In the genomic region with DNA sequence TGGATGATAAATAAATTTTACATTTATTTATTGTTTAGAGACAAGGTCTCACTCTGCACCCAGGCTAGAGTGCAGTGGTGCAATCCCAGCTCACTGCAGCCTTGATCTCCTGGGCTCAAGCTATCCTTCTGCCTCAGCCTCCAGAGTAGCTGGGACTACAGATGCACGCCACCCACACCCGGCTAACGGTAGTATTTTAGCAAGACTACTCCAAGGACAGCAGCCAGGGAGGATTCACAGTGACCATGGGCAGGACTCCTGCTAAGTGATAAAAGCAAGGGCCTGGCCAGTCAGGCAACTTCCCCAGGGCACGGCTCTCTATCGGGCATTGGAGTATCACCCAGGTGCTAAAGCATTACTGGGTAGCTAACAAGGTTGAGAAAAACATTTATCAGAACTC, we compare ENCODE assay signal across 30 cellular contexts.
"Had no signal": no experiment of that assay in that cellular context is flagged by ENCODE, and none has a peak within 500 bp of the region (broad histone marks: within the 10 kb centered on the region; RNA-seq: fewer than 3 reads in every experiment).

No MANE protein-coding gene starts in this region.

- ATAC-seq: activated CD8-positive, alpha-beta T cell treated with anti-CD3 and anti-CD28 coated beads for 36 hours; gastroesophageal sphincter; right lobe of liver; stimulated activated effector memory CD8-positive, alpha-beta T cell treated with anti-CD3 and anti-CD28 coated beads, Interleukin-12 subunit alpha, Interleukin-12 subunit beta, amount 100 ng/mL, for 72 hours had no signal

- H3K4me1 ChIP-seq: ascending aorta had no signal

- H3K36me3 Mint-ChIP-seq: brain; stimulated activated effector memory CD8-positive, alpha-beta T cell treated with anti-CD3 and anti-CD28 coated beads, Interleukin-12 subunit alpha, Interleukin-12 subunit beta, amount 100 ng/mL, for 72 hours had no signal

- H3K9me3 ChIP-seq: ascending aorta, gastroesophageal sphincter, left ventricle myocardium inferior, neutrophil, right lobe of liver, thyroid gland, upper lobe of left lung had no signal

- H3K4me3 ChIP-seq: ascending aorta, cardiac muscle cell, coronary artery, dorsolateral prefrontal cortex, gastroesophageal sphincter, left ventricle myocardium inferior, lung, right lobe of liver, thyroid gland, upper lobe of left lung had no signal

- H3K27me3 ChIP-seq: ascending aorta, dorsolateral prefrontal cortex, gastroesophageal sphincter, neutrophil, right lobe of liver, thyroid gland, upper lobe of left lung had no signal

- H3K4me3 Mint-ChIP-seq: activated B cell treated with CpG ODN at 0.5 μM for 24 hours; activated CD8-positive, alpha-beta T cell treated with anti-CD3 and anti-CD28 coated beads for 36 hours; activated naive CD4-positive, alpha-beta T cell treated with anti-CD3 and anti-CD28 coated beads for 36 hours; activated naive CD8-positive, alpha-beta T cell treated with anti-CD3 and anti-CD28 coated beads for 36 hours; activated T-helper 1 cell treated with anti-CD3 and anti-CD28 coated beads, Interleukin-12 subunit alpha, Interleukin-12 subunit beta, Interleukin-2, Interleukin-4 antibody, amounts not matched to agents 30 ng/mL and 10 ng/mL and 1 ng/mL, durations not matched to agents 14 hours and 24 hours and 36 hours; brain; nephron progenitor cell; stimulated activated effector memory CD8-positive, alpha-beta T cell treated with anti-CD3 and anti-CD28 coated beads, Interleukin-12 subunit alpha, Interleukin-12 subunit beta, amount 100 ng/mL, for 72 hours; stimulated activated naive CD8-positive, alpha-beta T cell treated with anti-CD3 and anti-CD28 coated beads, Interleukin-15, Interleukin-2, amounts not matched to agents 100 ng/mL and 50 ng/mL, for 24 hours had no signal

- H3K9me3 Mint-ChIP-seq: activated B cell treated with CpG ODN at 0.5 μM for 24 hours; activated CD8-positive, alpha-beta T cell treated with anti-CD3 and anti-CD28 coated beads for 36 hours; activated naive CD4-positive, alpha-beta T cell treated with anti-CD3 and anti-CD28 coated beads for 36 hours; activated naive CD8-positive, alpha-beta T cell treated with anti-CD3 and anti-CD28 coated beads for 36 hours; activated T-helper 1 cell treated with anti-CD3 and anti-CD28 coated beads, Interleukin-12 subunit alpha, Interleukin-12 subunit beta, Interleukin-2, Interleukin-4 antibody, amounts not matched to agents 30 ng/mL and 10 ng/mL and 1 ng/mL, durations not matched to agents 14 hours and 24 hours and 36 hours; brain; nephron progenitor cell; stimulated activated effector memory CD8-positive, alpha-beta T cell treated with anti-CD3 and anti-CD28 coated beads, Interleukin-12 subunit alpha, Interleukin-12 subunit beta, amount 100 ng/mL, for 72 hours; stimulated activated naive CD8-positive, alpha-beta T cell treated with anti-CD3 and anti-CD28 coated beads, Interleukin-15, Interleukin-2, amounts not matched to agents 100 ng/mL and 50 ng/mL, for 24 hours had no signal

- H3K27ac Mint-ChIP-seq: activated B cell treated with CpG ODN at 0.5 μM for 24 hours; activated CD8-positive, alpha-beta T cell treated with anti-CD3 and anti-CD28 coated beads for 36 hours; activated naive CD4-positive, alpha-beta T cell treated with anti-CD3 and anti-CD28 coated beads for 36 hours; activated naive CD8-positive, alpha-beta T cell treated with anti-CD3 and anti-CD28 coated beads for 36 hours; activated T-helper 1 cell treated with anti-CD3 and anti-CD28 coated beads, Interleukin-12 subunit alpha, Interleukin-12 subunit beta, Interleukin-2, Interleukin-4 antibody, amounts not matched to agents 30 ng/mL and 10 ng/mL and 1 ng/mL, durations not matched to agents 14 hours and 24 hours and 36 hours; nephron progenitor cell; progenitor cell of endocrine pancreas had no signal

- H3K36me3 ChIP-seq: cardiac muscle cell, neutrophil, thyroid gland had no signal

- H3K4me1 Mint-ChIP-seq: brain had no signal

- H3K27ac ChIP-seq: ascending aorta, cardiac muscle cell, coronary artery, dorsolateral prefrontal cortex, gastroesophageal sphincter, left ventricle myocardium inferior, neutrophil, right lobe of liver, thyroid gland, upper lobe of left lung had no signal

- H3K27me3 Mint-ChIP-seq: activated B cell treated with CpG ODN at 0.5 μM for 24 hours; activated CD8-positive, alpha-beta T cell treated with anti-CD3 and anti-CD28 coated beads for 36 hours; activated naive CD8-positive, alpha-beta T cell treated with anti-CD3 and anti-CD28 coated beads for 36 hours; brain; stimulated activated naive CD8-positive, alpha-beta T cell treated with anti-CD3 and anti-CD28 coated beads, Interleukin-15, Interleukin-2, amounts not matched to agents 100 ng/mL and 50 ng/mL, for 24 hours had no signal

- DNase-seq: activated B cell treated with CpG ODN at 0.5 μM for 24 hours; activated CD4-positive, alpha-beta T cell treated with anti-CD3 and anti-CD28 coated beads, Interleukin-2, amount 50 U/mL, for 1 hour; activated CD8-positive, alpha-beta T cell treated with anti-CD3 and anti-CD28 coated beads for 36 hours; activated effector memory CD4-positive, alpha-beta T cell treated with anti-CD3 and anti-CD28 coated beads, Interleukin-2, amount 50 U/mL, for 16 hours; activated naive CD4-positive, alpha-beta T cell treated with anti-CD3 and anti-CD28 coated beads for 36 hours; activated naive CD8-positive, alpha-beta T cell treated with anti-CD3 and anti-CD28 coated beads for 36 hours; activated T-cell treated with anti-CD3 and anti-CD28 coated beads for 4 hours; cerebellar nuclear complex; dorsolateral prefrontal cortex; effector memory CD4-positive, alpha-beta T cell; hippocampal formation; left ventricle myocardium inferior; nephron progenitor cell; stimulated activated CD4-positive, alpha-beta T cell treated with anti-CD3 and anti-CD28 coated beads, Interleukin-12 subunit alpha, Interleukin-12 subunit beta, amount 100 ng/mL, for 4 hours; stimulated activated CD4-positive, alpha-beta T cell treated with anti-CD3 and anti-CD28 coated beads, Interleukin-4, amount 100 ng/mL, for 1 hour; T-helper 2 cell; thyroid gland; upper lobe of left lung had no signal
